10 cellular contexts compared by ENCODE assay signal in genomic region chr10:26441491-26442214, GRCh38. TPM values are rescaled to one million over a fixed set of nuclear protein-coding genes. Genes with fewer than 3 reads are reported as not detected.
DNase-seq lines count a peak whose midpoint lies in the region; ATAC-seq and TF ChIP-seq lines count a peak whose summit lies in the region.
"Had no signal": no experiment of that assay in that cellular context is flagged by ENCODE, and none has a peak within 500 bp of the region (broad histone marks: within the 10 kb centered on the region; RNA-seq: fewer than 3 reads in every experiment).

No MANE protein-coding gene starts in this region.

- H3K27me3 Mint-ChIP-seq in T-helper 2 cell treated with Interferon-gamma antibody and Interleukin-4, amounts not matched to agents 5 μg/mL and 100 μg/mL, for 36 hours (ENCODE audit: low read depth): no peaks in the 10 kb centered on the region

- H3K36me3 Mint-ChIP-seq in T-helper 2 cell treated with Interferon-gamma antibody and Interleukin-4, amounts not matched to agents 5 μg/mL and 100 μg/mL, for 36 hours (ENCODE audit: low read depth): peaks cover 46% of the 10 kb centered on the region

- H3K9me3 Mint-ChIP-seq in T-helper 2 cell treated with Interferon-gamma antibody and Interleukin-4, amounts not matched to agents 5 μg/mL and 100 μg/mL, for 36 hours: peaks cover 8% of the 10 kb centered on the region

- H3K4me3 Mint-ChIP-seq in T-helper 2 cell treated with Interferon-gamma antibody and Interleukin-4, amounts not matched to agents 5 μg/mL and 100 μg/mL, for 36 hours: peak overlapping the region; percentile 73

- intact Hi-C loops in right cardiac atrium (cut with DNase I): no loop called here
- intact Hi-C loops in cardiac septum (cut with DNase I): no loop called here
- intact Hi-C loops in esophagus muscularis mucosa (cut with DNase I): no loop called here
- intact Hi-C loops in transverse colon (cut with DNase I; ENCODE audit: low total_unique reads): no loop called here

- TF ChIP-seq POLR2A in esophagus muscularis mucosa (IDR thresholded peaks at IDR 0.05; ENCODE audit: low read depth) (no peak), transverse colon (IDR thresholded peaks at IDR 0.05) (no peak)

- 76% methylated on average over 7 of the region's 7 CpGs for WGBS in right cardiac atrium
- 71% methylated on average over 7 of the region's 7 CpGs for WGBS in esophagus muscularis mucosa
- 70 to 94% methylated on average over 6 to 7 of the region's 7 CpGs for WGBS in transverse colon (ENCODE audit: low coverage in 1 of 2), 2 donors

- TF ChIP-seq CTCF in esophagus muscularis mucosa (IDR thresholded peaks at IDR 0.05): no peak
- no peak for TF ChIP-seq CTCF in transverse colon (IDR thresholded peaks at IDR 0.05)

- H3K36me3 ChIP-seq in esophagus muscularis mucosa (no peaks in the 10 kb centered on the region), transverse colon (no peaks in the 10 kb centered on the region)

- H3K4me1 Mint-ChIP-seq in T-helper 2 cell treated with Interferon-gamma antibody and Interleukin-4, amounts not matched to agents 5 μg/mL and 100 μg/mL, for 36 hours (ENCODE audit: low read depth): peaks cover 49% of the 10 kb centered on the region

- in situ Hi-C loops in transverse colon (cut with MboI; ENCODE audit: low pct_ligation_motif_present in 1 of 4, low pct_unique_long_range_greater_than_20kb in 1 of 4, low sequenced_read_pairs in 3 of 4): no loop called here

- ATAC-seq in right cardiac atrium (no peak), HG03520 (IDR thresholded peaks at IDR 0.05; ENCODE audit: unreplicated experiment) (no peak)

- H3K9me3 ChIP-seq in right cardiac atrium (ENCODE audit: control insufficient read depth, low read length): no peaks in the 10 kb centered on the region
- no peaks in the 10 kb centered on the region for H3K9me3 ChIP-seq in esophagus muscularis mucosa
- no peaks in the 10 kb centered on the region for H3K9me3 ChIP-seq in transverse colon

- H3K27me3 ChIP-seq in right cardiac atrium (ENCODE audit: control insufficient read depth, insufficient read depth) (no peaks in the 10 kb centered on the region), esophagus muscularis mucosa (peaks cover 0 to 30% (median 3%) of the 10 kb centered on the region in 4 donors), transverse colon (peaks cover 9% of the 10 kb centered on the region)

- no peak for DNase-seq in right cardiac atrium
- no peak for DNase-seq in cardiac septum (ENCODE audit: low spot score)
- DNase-seq in T-helper 2 cell treated with Interferon-gamma antibody and Interleukin-4, amounts not matched to agents 5 μg/mL and 100 μg/mL, for 36 hours (ENCODE audit: low spot score): no peak
- peak; percentile 78 for DNase-seq in esophagus muscularis mucosa (ENCODE audit: extremely low spot score)
- no peak for DNase-seq in transverse colon
- no peak for DNase-seq in kidney glomerular epithelial cell (lab: John Stamatoyannopoulos, UW)
- no peak for DNase-seq in NCI-H226
- DNase-seq: MV-4-11, substantia nigra had no signal

- peak overlapping the region; percentile 49 for H3K27ac ChIP-seq in right cardiac atrium (ENCODE audit: low read length)
- H3K27ac ChIP-seq in esophagus muscularis mucosa (replicated peaks in 1 of 4): no peak overlapping the region
- peak overlapping the region in 3 of 4 donors; percentile 25 to 40 (median 27) for H3K27ac ChIP-seq in transverse colon

- TF ChIP-seq EP300 in esophagus muscularis mucosa (IDR thresholded peaks at IDR 0.05) (no peak), transverse colon (IDR thresholded peaks at IDR 0.05; ENCODE audit: low read depth) (no peak)

- H3K4me3 ChIP-seq in right cardiac atrium (ENCODE audit: low read length) (no peak overlapping the region), esophagus muscularis mucosa (no peak overlapping the region), transverse colon (no peak overlapping the region)

- H3K4me1 ChIP-seq in right cardiac atrium (ENCODE audit: control insufficient read depth, insufficient read depth, low read length): no peaks in the 10 kb centered on the region
- peaks cover 0 to 5% (median 2%) of the 10 kb centered on the region in 4 donors for H3K4me1 ChIP-seq in esophagus muscularis mucosa
- H3K4me1 ChIP-seq in transverse colon: no peaks in the 10 kb centered on the region

- H3K27ac Mint-ChIP-seq in T-helper 2 cell treated with Interferon-gamma antibody and Interleukin-4, amounts not matched to agents 5 μg/mL and 100 μg/mL, for 36 hours: peak overlapping the region; percentile 75

RNA-seq across cellular contexts. Expression of gene APBB1IP, which starts 3.5 kb away (rescaled TPM):
- total RNA-seq in right cardiac atrium (1 to 10 TPM; 5.2 to 8.4 (median 6.9) TPM), cardiac septum (2.5 TPM), esophagus muscularis mucosa (1 to 10 TPM; 2.6 to 6.2 (median 5.1) TPM), transverse colon (1 to 10 TPM in 3 of 4 donors, not detected in 1; 2.5 to 7.6 (median 6.4) TPM)
- 2.8 TPM for polyA plus RNA-seq in right cardiac atrium

Comparison
In these comparisons a context has a peak if more than half of its experiments do, and no peak if none do; other contexts are left out.
1. H3K27ac ChIP-seq: peak in right cardiac atrium (single experiment) and transverse colon (3 of 4); none in esophagus muscularis mucosa (0 of 4).